Comparison of ENCODE assay signal across 16 cellular contexts in the genomic region with DNA sequence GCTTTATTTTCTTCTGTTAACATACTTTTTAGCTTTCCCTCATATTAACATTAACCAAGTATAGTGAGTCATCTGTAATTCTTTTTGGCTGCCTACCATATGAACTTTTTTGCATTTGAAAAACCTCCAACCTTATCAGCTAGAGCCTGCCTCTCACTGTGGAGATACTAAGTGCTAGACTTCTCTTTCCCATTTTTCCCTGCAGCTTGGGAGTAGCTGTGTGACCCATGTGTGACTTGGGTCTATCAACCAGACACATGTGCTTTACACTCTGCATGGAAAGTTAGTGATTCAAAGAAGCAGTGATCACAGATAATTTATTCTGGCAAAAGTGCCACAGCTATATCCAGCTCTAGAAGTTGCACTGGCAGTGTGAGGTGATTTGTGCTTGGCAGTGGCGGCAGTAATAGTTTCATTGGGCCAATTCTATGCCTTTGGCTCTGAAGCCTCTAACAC. TPM values are rescaled to one million over a fixed set of nuclear protein-coding genes. Genes with fewer than 3 reads are reported as not detected.
A peak's percentile ranks its signal among the peaks of the same experiment; 100 is the strongest.
DNase-seq lines count a peak whose midpoint lies in the region; FAIRE-seq and TF ChIP-seq lines count a peak whose summit lies in the region.
"Had no signal": no experiment of that assay in that cellular context is flagged by ENCODE, and none has a peak within 500 bp of the region (broad histone marks: within the 10 kb centered on the region; RNA-seq: fewer than 3 reads in every experiment).

No MANE protein-coding gene starts in this region.

- no peaks in the 10 kb centered on the region for H3K9me3 Mint-ChIP-seq in brain

- DNase-seq in A172 (ENCODE audit: low spot score): peak; percentile 54
- peak; percentile 6 for DNase-seq in HK-2 (ENCODE audit: unreplicated experiment)
- DNase-seq in iris pigment epithelial cell (ENCODE audit: low read depth): peak; percentile 67
- no peak for DNase-seq in SHP77 treated with DMSO at 0.1 percent for 48 hours (lab: John Stamatoyannopoulos, UW)
- no peak for DNase-seq in GM12891 (ENCODE audit: insufficient read length, low spot score)
- DNase-seq in stimulated activated CD4-positive, alpha-beta T cell treated with anti-CD3 and anti-CD28 coated beads, Interleukin-1b, Interleukin-23, amount 100 ng/mL, for 48 hours: no peak
- no peak for DNase-seq in putamen (ENCODE audit: low spot score)
- DNase-seq: activated CD8-positive, alpha-beta memory T cell treated with anti-CD3 and anti-CD28 coated beads for 24 hours; AML-193; NCI-H1048; NCI-H748 treated with DMSO at 0.1 percent for 48 hours; SW 1271; upper lobe of right lung had no signal

- no peak for TF ChIP-seq POLR2A in GM12891 (IDR thresholded peaks at IDR 0.05; ENCODE audit: low read depth, low read length)

- peak overlapping the region in 3 of 5 experiments; percentile 24 to 71 (median 68) for H3K27ac Mint-ChIP-seq in brain
- H3K27ac Mint-ChIP-seq: activated naive CD8-positive, alpha-beta T cell had no signal

- no peaks in the 10 kb centered on the region for H3K27me3 Mint-ChIP-seq in brain
- H3K27me3 Mint-ChIP-seq: activated naive CD8-positive, alpha-beta T cell had no signal

- TF ChIP-seq CTCF in brain (conservative IDR thresholded peaks at IDR 0.05): no peak

- peaks cover 3% of the 10 kb centered on the region for H3K4me1 Mint-ChIP-seq in brain

- no peak overlapping the region for H3K4me3 Mint-ChIP-seq in brain
- H3K4me3 Mint-ChIP-seq: activated naive CD8-positive, alpha-beta T cell had no signal

- peaks cover 94% of the 10 kb centered on the region for H3K36me3 Mint-ChIP-seq in brain

- FAIRE-seq in GM12891 (lab: Jason Lieb, UNC): no peak

TF ChIP-seq in GM12891, 5 proteins besides CTCF, POLR2A, EP300 and RAD21:
- TF ChIP-seq PAX5 (IDR thresholded peaks at IDR 0.05; ENCODE audit: insufficient read depth, low read length, severe bottlenecking) (no peak), POU2F2 (IDR thresholded peaks at IDR 0.05; ENCODE audit: low read depth, low read length) (no peak), TAF1 (IDR thresholded peaks at IDR 0.05; ENCODE audit: low read depth, low read length) (no peak), POLR2AphosphoS5 (IDR thresholded peaks at IDR 0.05; ENCODE audit: low read depth, low read length) (no peak), SPI1 (IDR thresholded peaks at IDR 0.05; ENCODE audit: low read depth, low read length) (no peak)

RNA-seq across cellular contexts. Expression of gene PREPL, which starts 36.3 kb away (rescaled TPM):
- total RNA-seq in A172 (2014; rRNA removed; shearing (Covaris generic)): 53.9 and 62.7 TPM in 2 replicates
- polyA plus RNA-seq in brain (ENCODE audit: insufficient read depth, low read depth, low replicate concordance): 61.5 TPM
- 12.2 TPM for polyA plus RNA-seq in GM12891 (2012; ENCODE audit: low read depth, missing spikeins)

RNA-seq across cellular contexts. Expression of gene CAMKMT, which starts 36.7 kb away (rescaled TPM):
- total RNA-seq in A172 (2014; rRNA removed; shearing (Covaris generic)): 2.1 and 16.7 TPM in 2 replicates
- 7.8 TPM for polyA plus RNA-seq in brain (ENCODE audit: insufficient read depth, low read depth, low replicate concordance)
- polyA plus RNA-seq in GM12891 (2012; ENCODE audit: low read depth, missing spikeins): 7.4 TPM

RNA-seq across cellular contexts. Expression of gene SLC3A1, which starts 49.7 kb away (rescaled TPM):
- 0.24 and 1.2 TPM in 2 replicates for total RNA-seq in A172 (2014; rRNA removed; shearing (Covaris generic))
- not detected for polyA plus RNA-seq in brain (ENCODE audit: insufficient read depth, low read depth, low replicate concordance)
- polyA plus RNA-seq in GM12891 (2012; ENCODE audit: low read depth, missing spikeins): 0.24 TPM
- total RNA-seq: lung microvascular endothelial cell had no signal

Comparison
In these comparisons a context has a peak if more than half of its experiments do, and no peak if none do; other contexts are left out.
1. DNase-seq: peak in A172 (single experiment), HK-2 (single experiment) and iris pigment epithelial cell (single experiment); none in SHP77 treated with DMSO at 0.1 percent for 48 hours (single experiment), GM12891 (single experiment), stimulated activated CD4-positive, alpha-beta T cell treated with anti-CD3 and anti-CD28 coated beads, Interleukin-1b, Interleukin-23, amount 100 ng/mL, for 48 hours (single experiment) and putamen (single experiment).